13 cellular contexts compared by ENCODE assay signal in genomic region chr1:245263701-245264100, GRCh38.
"Had no signal": no experiment of that assay in that cellular context is flagged by ENCODE, and none has a peak within 500 bp of the region (broad histone marks: within the 10 kb centered on the region; RNA-seq: fewer than 3 reads in every experiment).

No MANE protein-coding gene starts in this region.

- H3K4me3 ChIP-seq: body of pancreas, gastrocnemius medialis, sigmoid colon had no signal

- H3K27ac Mint-ChIP-seq: activated CD8-positive, alpha-beta T cell treated with anti-CD3 and anti-CD28 coated beads for 36 hours; activated T-helper 1 cell treated with anti-CD3 and anti-CD28 coated beads, Interleukin-12 subunit alpha, Interleukin-12 subunit beta, Interleukin-2, Interleukin-4 antibody, amounts not matched to agents 30 ng/mL and 10 ng/mL and 1 ng/mL, durations not matched to agents 14 hours and 24 hours and 36 hours had no signal

- H3K27me3 Mint-ChIP-seq: activated CD8-positive, alpha-beta T cell treated with anti-CD3 and anti-CD28 coated beads for 36 hours had no signal

- H3K4me1 ChIP-seq: gastrocnemius medialis, sigmoid colon had no signal

- ATAC-seq: activated CD8-positive, alpha-beta T cell treated with anti-CD3 and anti-CD28 coated beads for 36 hours; body of pancreas; gastrocnemius medialis; left ventricle myocardium superior had no signal

- H3K4me3 Mint-ChIP-seq: activated CD8-positive, alpha-beta T cell treated with anti-CD3 and anti-CD28 coated beads for 36 hours; activated T-helper 1 cell treated with anti-CD3 and anti-CD28 coated beads, Interleukin-12 subunit alpha, Interleukin-12 subunit beta, Interleukin-2, Interleukin-4 antibody, amounts not matched to agents 30 ng/mL and 10 ng/mL and 1 ng/mL, durations not matched to agents 14 hours and 24 hours and 36 hours; neural crest cell had no signal

- H3K36me3 ChIP-seq: gastrocnemius medialis, sigmoid colon had no signal

- H3K9me3 Mint-ChIP-seq: activated CD8-positive, alpha-beta T cell treated with anti-CD3 and anti-CD28 coated beads for 36 hours; activated T-helper 1 cell treated with anti-CD3 and anti-CD28 coated beads, Interleukin-12 subunit alpha, Interleukin-12 subunit beta, Interleukin-2, Interleukin-4 antibody, amounts not matched to agents 30 ng/mL and 10 ng/mL and 1 ng/mL, durations not matched to agents 14 hours and 24 hours and 36 hours; neural crest cell had no signal

- H3K27me3 ChIP-seq: gastrocnemius medialis had no signal

- DNase-seq: activated CD4-positive, alpha-beta T cell treated with anti-CD3 and anti-CD28 coated beads for 4 hours; activated CD8-positive, alpha-beta T cell treated with anti-CD3 and anti-CD28 coated beads for 36 hours; activated naive CD4-positive, alpha-beta T cell treated with Interleukin-2 at 50 U/mL for 16 hours; body of pancreas; gastrocnemius medialis; left ventricle myocardium superior; sigmoid colon; stimulated activated CD4-positive, alpha-beta T cell treated with anti-CD3 and anti-CD28 coated beads, Interleukin-2, amount 100 ng/mL, for 48 hours; stimulated activated naive CD4-positive, alpha-beta T cell treated with Interleukin-2 at 50 U/mL for 16 hours; T1000 had no signal

- H3K9me3 ChIP-seq: body of pancreas, gastrocnemius medialis, sigmoid colon had no signal

- H3K27ac ChIP-seq: body of pancreas, gastrocnemius medialis, sigmoid colon, VCaP had no signal
